8 cellular contexts compared by ENCODE assay signal in the genomic region with DNA sequence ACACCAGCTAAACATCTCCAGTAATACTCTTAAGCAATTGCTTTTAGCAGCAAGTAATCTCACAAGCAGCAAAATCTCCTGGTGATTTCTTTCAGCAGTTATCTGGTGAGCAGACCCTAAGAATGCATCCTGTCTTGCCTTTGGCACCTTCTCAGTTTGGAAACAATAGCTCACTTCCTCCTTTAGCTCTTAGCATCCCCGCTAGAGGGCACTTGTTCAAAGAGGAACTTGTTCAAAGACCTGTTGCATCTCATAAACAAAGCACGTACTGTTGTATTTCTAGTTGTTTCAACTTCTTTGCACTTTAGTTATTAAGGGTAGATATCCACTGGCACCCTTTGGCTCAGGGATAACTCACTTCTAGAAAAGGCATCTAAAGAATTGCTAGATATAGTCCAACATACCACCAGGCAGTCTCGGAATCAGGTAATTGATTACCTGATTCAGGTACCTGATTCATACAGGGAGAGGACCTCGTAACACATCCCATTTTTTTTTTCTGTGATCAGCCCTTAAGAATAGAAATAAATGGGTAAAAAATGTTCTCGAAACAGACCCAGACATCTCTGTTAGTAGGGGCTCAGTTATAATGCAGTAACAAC.
DNase-seq lines count a peak whose midpoint lies in the region; ATAC-seq and TF ChIP-seq lines count a peak whose summit lies in the region.

No MANE protein-coding gene starts in this region.

- H3K4me1 ChIP-seq in Panc1 (ENCODE audit: control insufficient read depth, insufficient read depth, low read length) = no peaks in the 10 kb centered on the region
- no peaks in the 10 kb centered on the region for H3K4me1 ChIP-seq in mammary epithelial cell (ENCODE audit: insufficient read depth, low read length)
- H3K4me1 ChIP-seq in testis = no peaks in the 10 kb centered on the region

- H3K27ac ChIP-seq in Panc1 (ENCODE audit: low read length) (no peak overlapping the region), mammary epithelial cell (ENCODE audit: insufficient read depth, low read depth, low read length) (no peak overlapping the region), testis (no peak overlapping the region)

- H3K9me3 ChIP-seq in Panc1 (ENCODE audit: control insufficient read depth, insufficient read depth, low read depth, low read length) (no peaks in the 10 kb centered on the region), mammary epithelial cell (replicated peaks; ENCODE audit: insufficient read depth, low read length) (no peaks in the 10 kb centered on the region), testis (no peaks in the 10 kb centered on the region)

- ATAC-seq in GM21367 (IDR thresholded peaks at IDR 0.05; ENCODE audit: unreplicated experiment) (peak; percentile 97), HG03460 (IDR thresholded peaks at IDR 0.05; ENCODE audit: unreplicated experiment) (peak; percentile 86), Panc1 (peak; percentile 77)

- H3K4me3 ChIP-seq in Panc1 (ENCODE audit: low read depth in 2 of 2, low read length in 2 of 2) = no peak overlapping the region
- H3K4me3 ChIP-seq in mammary epithelial cell (replicated peaks in 1 of 3; ENCODE audit: insufficient read depth in 1 of 3, low read depth in 2 of 3, low read length in 3 of 3) = no peak overlapping the region
- H3K4me3 ChIP-seq in testis = no peak overlapping the region

- BruUV-seq in Panc1 (replicated peaks; lab: Mats Ljungman, UMichigan) (no TSS peak), mammary epithelial cell (replicated peaks; lab: Mats Ljungman, UMichigan) (no TSS peak)

- H2AFZ ChIP-seq in mammary epithelial cell (ENCODE audit: low read depth, low read length) = no peak overlapping the region

- 43% methylated on average over 5 of the region's 5 CpGs for WGBS in mammary epithelial cell (ENCODE audit: low coverage, missing lambda C conversion rate)
- 52 to 63% methylated on average over 5 of the region's 5 CpGs for WGBS in testis, 2 donors

- no peaks in the 10 kb centered on the region for H3K79me2 ChIP-seq in mammary epithelial cell (ENCODE audit: insufficient read depth, low read length)

- in situ Hi-C loops in Panc1 (cut with HindIII; ENCODE audit: low pct_unique_long_range_greater_than_20kb, low sequenced_read_pairs) = no loop called here
- in situ Hi-C loops in mammary epithelial cell (cut with MboI; ENCODE audit: low sequenced_read_pairs in 2 of 2) = loop anchor here (10.0 kb wide), 3 partner anchors 192 to 272 kb away; no protein-coding TSS in a partner anchor

- H3K27me3 ChIP-seq in Panc1 (ENCODE audit: control insufficient read depth, insufficient read depth, low read length) (no peaks in the 10 kb centered on the region), mammary epithelial cell (ENCODE audit: insufficient read depth, low read length) (no peaks in the 10 kb centered on the region), testis (no peaks in the 10 kb centered on the region)

- intact Hi-C loops in Panc1 (cut with micrococcal nuclease; ENCODE audit: unreplicated experiment) (loop anchor here (2.0 to 10.0 kb wide), 2 partner anchors 192 to 274 kb away; no protein-coding TSS in a partner anchor), mammary epithelial cell (cut with micrococcal nuclease) (loop anchor here (1.0 to 2.0 kb wide), 5 partner anchors 90 to 274 kb away; no protein-coding TSS in a partner anchor), testis (cut with DNase I; ENCODE audit: low total_unique reads) (no loop called here)

- POLR2A ChIA-PET in Panc1 (lab: Charles Lee) = no interaction called here

- no peaks in the 10 kb centered on the region for H4K20me1 ChIP-seq in mammary epithelial cell (ENCODE audit: insufficient read depth, low read length)

- CTCF ChIA-PET in Panc1 (lab: Charles Lee) = interaction anchor here (0.8 kb wide), 1 partner anchor 220 kb away, joined by 3 read pairs; no protein-coding TSS in a partner anchor
- CTCF ChIA-PET in mammary epithelial cell (lab: Charles Lee; ENCODE audit: low non-redundant PET) = interaction anchor here (0.5 to 1.0 kb wide), 7 partner anchors 22 to 415 kb away, joined by 3 to 36 read pairs (median 7); no protein-coding TSS in a partner anchor

- H3K9ac ChIP-seq in mammary epithelial cell (ENCODE audit: insufficient read depth, low read length) = no peak overlapping the region

- no peak for TF ChIP-seq POLR2A in testis (IDR thresholded peaks at IDR 0.05)

- TF ChIP-seq CTCF in Panc1 (IDR thresholded peaks at IDR 0.05) (peak; percentile 72), mammary epithelial cell (conservative IDR thresholded peaks at IDR 0.05 in 1 of 2, IDR thresholded peaks at IDR 0.05 in 1 of 2; ENCODE audit: extremely low read depth in 1 of 2, insufficient read depth in 1 of 2, low read depth in 1 of 2, low read length in 2 of 2) (peak; percentile 77 to 87), testis (IDR thresholded peaks at IDR 0.05) (peak; percentile 14 to 54 (median 35))

- DNase-seq in NCI-H2081 (lab: John Stamatoyannopoulos, UW) (peak; percentile 29 to 69), NCI-H2081 treated with DMSO at 0.1 percent for 48 hours (lab: John Stamatoyannopoulos, UW) (no peak), Panc1 (ENCODE audit: low read depth, low spot score) (peak; percentile 35), mammary epithelial cell (peak; percentile 54), left kidney (ENCODE audit: low read depth, low spot score) (peak; percentile 82), testis (peak; percentile 73)

- H3K36me3 ChIP-seq in Panc1 (ENCODE audit: control insufficient read depth, insufficient read depth, low read length) (no peaks in the 10 kb centered on the region), mammary epithelial cell (ENCODE audit: insufficient read depth, low read length) (no peaks in the 10 kb centered on the region), testis (ENCODE audit: low read depth, missing control alignments) (no peaks in the 10 kb centered on the region)

- H3K4me2 ChIP-seq in mammary epithelial cell (ENCODE audit: insufficient read depth, low read depth, low read length) = no peak overlapping the region

- dilution Hi-C loops in mammary epithelial cell (cut with HindIII; ENCODE audit: low sequenced_read_pairs) = no loop called here
